Comparison of ENCODE assay signal across 8 cellular contexts in the genomic region with DNA sequence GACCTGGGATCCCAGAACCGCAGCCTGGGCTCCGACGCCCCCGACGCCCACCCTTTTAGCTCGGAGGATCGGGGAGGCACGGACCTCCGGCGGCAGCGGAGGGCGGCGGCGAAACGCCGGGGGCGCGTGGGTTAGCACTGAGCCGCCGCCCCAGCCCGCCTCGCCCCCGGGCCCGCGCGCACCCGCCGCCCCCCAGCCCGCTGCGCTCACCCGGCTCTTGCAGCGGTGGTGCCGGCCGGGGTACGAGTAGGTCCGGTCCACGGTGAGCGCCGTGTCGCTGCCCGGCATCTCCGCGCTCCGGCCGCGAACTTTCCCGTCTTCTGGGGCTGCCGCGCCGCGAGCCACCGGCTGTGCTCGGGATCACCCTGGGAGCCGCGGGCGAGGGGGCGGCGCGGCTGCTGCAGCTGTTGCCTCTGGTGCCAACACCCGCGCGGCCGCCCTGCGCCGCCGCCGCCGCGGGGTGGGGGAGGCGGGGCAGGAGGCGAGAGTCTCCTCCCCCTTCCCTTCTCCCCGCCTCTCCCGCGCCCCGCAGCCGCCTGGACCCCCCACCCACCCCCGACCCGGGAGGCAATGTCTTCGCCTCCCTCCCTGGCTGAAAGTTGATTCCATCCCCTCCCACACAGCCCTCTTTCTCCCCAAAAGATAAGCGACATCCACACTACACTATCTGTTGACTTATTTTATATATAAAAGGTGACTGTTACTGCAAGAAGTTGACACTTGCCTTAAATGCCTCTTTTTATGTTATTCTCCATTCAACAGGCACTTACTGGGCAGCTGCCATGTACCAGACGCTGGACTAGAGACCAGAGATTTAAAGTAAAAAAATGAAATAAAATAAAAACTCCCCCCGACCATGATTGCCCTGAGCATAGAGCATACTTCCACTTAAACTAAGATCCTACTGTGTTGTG. TPM values are rescaled to one million over a fixed set of nuclear protein-coding genes. Genes with fewer than 3 reads are reported as not detected.
DNase-seq lines count a peak whose midpoint lies in the region; ATAC-seq, FAIRE-seq and TF ChIP-seq lines count a peak whose summit lies in the region.

TMCC3 (minus strand) TSS at position 415 of the 914 bp plus-strand sequence; CDS start at position 288, 127 bp downstream.

- H3K4me1 ChIP-seq in PC-3 (ENCODE audit: insufficient read depth, low read length) (peaks cover 26% of the 10 kb centered on the region), iPS-18a (ENCODE audit: control insufficient read depth, low read depth, low read length) (peaks cover 4% of the 10 kb centered on the region)

- CTCF ChIA-PET in PC-3 (lab: Charles Lee) (no interaction called here), MCF 10A (lab: Yijun Ruan, JAX) (interaction anchor here (0.6 kb wide), 1 partner anchor 190 kb away, joined by 3 read pairs; no protein-coding TSS in a partner anchor)

- no peaks in the 10 kb centered on the region for H3K27me3 Mint-ChIP-seq in MCF 10A (ENCODE audit: insufficient read depth, unreplicated experiment)

- no peaks in the 10 kb centered on the region for H3K9me3 Mint-ChIP-seq in MCF 10A (ENCODE audit: unreplicated experiment)

- no peaks in the 10 kb centered on the region for H3K27me3 ChIP-seq in PC-3 (ENCODE audit: low read length)
- peaks cover 25% of the 10 kb centered on the region for H3K27me3 ChIP-seq in iPS-18a (ENCODE audit: control insufficient read depth, insufficient read depth, low read length)

- peak within 1 kb of the TSS; percentile 55 for H3K27ac ChIP-seq in PC-3 (ENCODE audit: low read length)
- H3K27ac ChIP-seq in iPS-18a (ENCODE audit: low read length), result no peak within 1 kb of the TSS

- peak within 1 kb of the TSS; percentile 86 for H2AFZ ChIP-seq in PC-3 (ENCODE audit: low read length)

- FAIRE-seq in GM12892 (lab: Jason Lieb, UNC), result peak; percentile 80

- no peak within 1 kb of the TSS for H3K27ac Mint-ChIP-seq in MCF 10A (ENCODE audit: low read depth, unreplicated experiment)

- POLR2A ChIA-PET in PC-3 (lab: Charles Lee; ENCODE audit: unreplicated experiment), result no interaction called here
- POLR2A ChIA-PET in MCF 10A (lab: Yijun Ruan, JAX), result interaction anchor here (0.6 kb wide), 1 partner anchor 1148 kb away, joined by 3 read pairs; no protein-coding TSS in a partner anchor

- no peaks in the 10 kb centered on the region for H3K36me3 Mint-ChIP-seq in MCF 10A (ENCODE audit: insufficient read depth, unreplicated experiment)

- TF ChIP-seq CTCF in PC-3 (conservative IDR thresholded peaks at IDR 0.05; ENCODE audit: low read depth, low read length), result no peak
- TF ChIP-seq CTCF in MCF 10A (IDR thresholded peaks at IDR 0.05; ENCODE audit: unreplicated experiment), result no peak

- BruUV-seq in PC-3 (replicated peaks; lab: Mats Ljungman, UMichigan) (no TSS peak), MCF 10A (replicated peaks; lab: Mats Ljungman, UMichigan) (no TSS peak)

- H3K36me3 ChIP-seq in PC-3 (ENCODE audit: low read depth, low read length) (no peaks in the 10 kb centered on the region), iPS-18a (ENCODE audit: control insufficient read depth, low read depth, low read length) (no peaks in the 10 kb centered on the region)

- H3K9me3 ChIP-seq in PC-3 (ENCODE audit: low read length) (no peaks in the 10 kb centered on the region), iPS-18a (ENCODE audit: control insufficient read depth, low read depth, low read length) (no peaks in the 10 kb centered on the region)

- peak; percentile 75 for ATAC-seq in HG02885 (IDR thresholded peaks at IDR 0.05; ENCODE audit: poor library complexity, unreplicated experiment)
- ATAC-seq in PC-3, result peak; percentile 66

- H3K9ac ChIP-seq in PC-3 (ENCODE audit: low read length) (peak within 1 kb of the TSS; percentile 78), iPS-18a (ENCODE audit: low read length) (peak within 1 kb of the TSS; percentile 11)

- no peaks in the 10 kb centered on the region for H4K20me1 ChIP-seq in PC-3 (ENCODE audit: low read length)

- no peaks in the 10 kb centered on the region for H3F3A ChIP-seq in PC-3 (ENCODE audit: low read length, unreplicated experiment)

- peak; percentile 51 for DNase-seq in 8988T
- peak; percentile 64 for DNase-seq in GM12892 (ENCODE audit: insufficient read length)
- peak; percentile 68 for DNase-seq in PC-3
- peak; percentile 42 for DNase-seq in MCF 10A (ENCODE audit: unreplicated experiment)
- peak; percentile 68 for DNase-seq in retina
- DNase-seq in AML-193 (lab: John Stamatoyannopoulos, UW), result no peak

- H3K4me3 ChIP-seq in PC-3 (ENCODE audit: low read length), result peak within 1 kb of the TSS; percentile 89
- H3K4me3 ChIP-seq in iPS-18a (ENCODE audit: low read length), result peak within 1 kb of the TSS; percentile 73

- peaks cover 8% of the 10 kb centered on the region for H3K4me1 Mint-ChIP-seq in MCF 10A (ENCODE audit: insufficient read depth, unreplicated experiment)

- intact Hi-C loops in PC-3 (cut with micrococcal nuclease) (loop anchor here (2.0 to 5.0 kb wide), 2 partner anchors 54 to 112 kb away; no protein-coding TSS in a partner anchor), MCF 10A (cut with micrococcal nuclease) (no loop called here)

- peaks cover 35% of the 10 kb centered on the region for H3K79me2 ChIP-seq in PC-3 (ENCODE audit: low read length)

- no peak for TF ChIP-seq POLR2A in GM12892 (IDR thresholded peaks at IDR 0.05; ENCODE audit: low read depth, low read length)

- H3K4me2 ChIP-seq in PC-3 (ENCODE audit: low read length), result peak within 1 kb of the TSS; percentile 96

- no peaks in the 10 kb centered on the region for H3K9me2 ChIP-seq in PC-3 (replicated peaks; ENCODE audit: low read length)

- H3K4me3 Mint-ChIP-seq in MCF 10A (ENCODE audit: unreplicated experiment), result peak within 1 kb of the TSS; percentile 74

RNA-seq across cellular contexts. Expression of gene TMCC3, which starts in this region (rescaled TPM):
- 16.0 TPM for polyA plus RNA-seq in GM12892 (2012; ENCODE audit: missing spikeins)
- total RNA-seq in PC-3 (2014; rRNA removed), result 4.7 and 6.5 TPM in 2 replicates
- 1.9 and 7.0 TPM in 2 replicates for total RNA-seq in MCF 10A (2022)

Comparison
In these comparisons a context has a peak if more than half of its experiments do, and no peak if none do; other contexts are left out.
1. DNase-seq: peak in 8988T (single experiment), GM12892 (single experiment), PC-3 (single experiment), MCF 10A (single experiment) and retina (single experiment); none in AML-193 (0 of 2).